Comparison of ENCODE assay signal across 8 cellular contexts in the genomic region with DNA sequence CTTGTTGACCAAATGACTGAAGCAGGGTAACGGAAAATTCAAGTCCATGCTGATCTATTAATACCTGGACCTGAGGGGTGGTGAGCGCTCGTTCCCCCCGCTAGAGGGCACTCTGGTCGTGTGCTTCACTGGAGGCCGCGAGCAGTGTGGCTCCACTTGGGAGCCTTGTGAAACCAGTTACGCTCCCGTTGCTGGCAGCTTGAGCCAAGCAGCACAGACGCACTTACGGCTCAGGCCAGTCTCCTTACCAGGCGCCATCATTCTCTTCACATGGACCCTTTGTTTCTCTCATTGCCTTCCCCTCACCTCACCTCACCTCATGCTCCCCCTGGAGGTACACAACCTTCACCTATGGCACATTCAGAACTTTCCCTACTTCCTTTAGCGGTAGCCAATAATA. TPM values are rescaled to one million over a fixed set of nuclear protein-coding genes. Genes with fewer than 3 reads are reported as not detected.
DNase-seq lines count a peak whose midpoint lies in the region; ATAC-seq and TF ChIP-seq lines count a peak whose summit lies in the region.

No MANE protein-coding gene starts in this region.

- no peaks in the 10 kb centered on the region for H3K9me3 Mint-ChIP-seq in activated T-cell treated with anti-CD3 and anti-CD28 coated beads, Interleukin-2, amount 50 U/mL, for 4 hours
- no peaks in the 10 kb centered on the region for H3K9me3 Mint-ChIP-seq in nephron

- peak; percentile 86 for ATAC-seq in GM21619 (IDR thresholded peaks at IDR 0.05; ENCODE audit: unreplicated experiment)
- ATAC-seq in activated T-cell treated with anti-CD3 and anti-CD28 coated beads, Interleukin-2, amount 50 U/mL, for 4 hours = peak; percentile 79 to 88
- peak; percentile 84 for ATAC-seq in stimulated activated naive CD8-positive, alpha-beta T cell treated with anti-CD3 and anti-CD28 coated beads, Interleukin-15, Interleukin-2, amounts not matched to agents 100 U/mL and 50 U/mL, for 24 hours

- no peaks in the 10 kb centered on the region for H3K36me3 Mint-ChIP-seq in activated T-cell treated with anti-CD3 and anti-CD28 coated beads, Interleukin-2, amount 50 U/mL, for 4 hours (ENCODE audit: insufficient read depth)
- H3K36me3 Mint-ChIP-seq in nephron (ENCODE audit: low read depth) = no peaks in the 10 kb centered on the region

- H3K27ac Mint-ChIP-seq in nephron = peak overlapping the region in 2 of 3 experiments; percentile 25 to 51

- DNase-seq in DMS 273 (lab: John Stamatoyannopoulos, UW; ENCODE audit: unreplicated experiment) (peak; percentile 95), Kasumi-1 (lab: John Stamatoyannopoulos, UW) (peak; percentile 78 to 83), fibroblast of gingiva (ENCODE audit: low read depth) (peak; percentile 91)
- DNase-seq in activated T-cell treated with anti-CD3 and anti-CD28 coated beads, Interleukin-2, amount 50 U/mL, for 4 hours = peak; percentile 47
- peak; percentile 68 for DNase-seq in stimulated activated naive CD8-positive, alpha-beta T cell treated with anti-CD3 and anti-CD28 coated beads, Interleukin-15, Interleukin-2, amounts not matched to agents 100 U/mL and 50 U/mL, for 24 hours

- no peaks in the 10 kb centered on the region for H3K4me1 Mint-ChIP-seq in activated T-cell treated with anti-CD3 and anti-CD28 coated beads, Interleukin-2, amount 50 U/mL, for 4 hours (ENCODE audit: low read depth)
- H3K4me1 Mint-ChIP-seq in nephron = peaks cover 30% of the 10 kb centered on the region

- peaks cover 35% of the 10 kb centered on the region for H3K27me3 Mint-ChIP-seq in activated T-cell treated with anti-CD3 and anti-CD28 coated beads, Interleukin-2, amount 50 U/mL, for 4 hours (ENCODE audit: low read depth)
- peaks cover 22% of the 10 kb centered on the region for H3K27me3 Mint-ChIP-seq in nephron (ENCODE audit: low read depth)

- TF ChIP-seq CTCF in nephron (IDR thresholded peaks at IDR 0.05; ENCODE audit: unreplicated experiment in 3 of 3) = peak; percentile 87 to 93 (median 88)

- H3K4me3 Mint-ChIP-seq in activated T-cell treated with anti-CD3 and anti-CD28 coated beads, Interleukin-2, amount 50 U/mL, for 4 hours = peak overlapping the region; percentile 7
- H3K4me3 Mint-ChIP-seq in nephron = peak overlapping the region in 1 of 3 experiments; percentile 1

TF ChIP-seq in PFSK-1, 5 proteins besides CTCF, POLR2A, EP300 and RAD21:
- TF ChIP-seq, protein P1, sequence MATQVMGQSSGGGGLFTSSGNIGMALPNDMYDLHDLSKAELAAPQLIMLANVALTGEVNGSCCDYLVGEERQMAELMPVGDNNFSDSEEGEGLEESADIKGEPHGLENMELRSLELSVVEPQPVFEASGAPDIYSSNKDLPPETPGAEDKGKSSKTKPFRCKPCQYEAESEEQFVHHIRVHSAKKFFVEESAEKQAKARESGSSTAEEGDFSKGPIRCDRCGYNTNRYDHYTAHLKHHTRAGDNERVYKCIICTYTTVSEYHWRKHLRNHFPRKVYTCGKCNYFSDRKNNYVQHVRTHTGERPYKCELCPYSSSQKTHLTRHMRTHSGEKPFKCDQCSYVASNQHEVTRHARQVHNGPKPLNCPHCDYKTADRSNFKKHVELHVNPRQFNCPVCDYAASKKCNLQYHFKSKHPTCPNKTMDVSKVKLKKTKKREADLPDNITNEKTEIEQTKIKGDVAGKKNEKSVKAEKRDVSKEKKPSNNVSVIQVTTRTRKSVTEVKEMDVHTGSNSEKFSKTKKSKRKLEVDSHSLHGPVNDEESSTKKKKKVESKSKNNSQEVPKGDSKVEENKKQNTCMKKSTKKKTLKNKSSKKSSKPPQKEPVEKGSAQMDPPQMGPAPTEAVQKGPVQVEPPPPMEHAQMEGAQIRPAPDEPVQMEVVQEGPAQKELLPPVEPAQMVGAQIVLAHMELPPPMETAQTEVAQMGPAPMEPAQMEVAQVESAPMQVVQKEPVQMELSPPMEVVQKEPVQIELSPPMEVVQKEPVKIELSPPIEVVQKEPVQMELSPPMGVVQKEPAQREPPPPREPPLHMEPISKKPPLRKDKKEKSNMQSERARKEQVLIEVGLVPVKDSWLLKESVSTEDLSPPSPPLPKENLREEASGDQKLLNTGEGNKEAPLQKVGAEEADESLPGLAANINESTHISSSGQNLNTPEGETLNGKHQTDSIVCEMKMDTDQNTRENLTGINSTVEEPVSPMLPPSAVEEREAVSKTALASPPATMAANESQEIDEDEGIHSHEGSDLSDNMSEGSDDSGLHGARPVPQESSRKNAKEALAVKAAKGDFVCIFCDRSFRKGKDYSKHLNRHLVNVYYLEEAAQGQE (IDR thresholded peaks at IDR 0.05; ENCODE audit: insufficient read depth in 1 of 2, low read depth in 2 of 2, low read length in 2 of 2) = no peak
- TF ChIP-seq POLR2AphosphoS5 (IDR thresholded peaks at IDR 0.05; ENCODE audit: low read depth, low read length) (no peak), FOXP2 (optimal IDR thresholded peaks at IDR 0.05; ENCODE audit: borderline replicate concordance, extremely low read depth, extremely low read length, insufficient read depth) (peak; percentile 49), SIN3A (IDR thresholded peaks at IDR 0.05; ENCODE audit: borderline replicate concordance, insufficient read depth, low read length) (no peak)

RNA-seq across cellular contexts. Expression of a gene that starts 49.7 kb away (rescaled TPM):
- polyA plus RNA-seq in PFSK-1 (2012; ENCODE audit: insufficient read length, low read depth) = 3.0 TPM
- under 1 TPM in 2 of 3 donors, not detected in 1; 0.16 to 0.30 TPM for total RNA-seq in activated T-cell treated with anti-CD3 and anti-CD28 coated beads, Interleukin-2, amount 50 U/mL, for 4 hours

Comparison
In these comparisons a context has a peak if more than half of its experiments do, and no peak if none do; other contexts are left out.
1. Peak in every context shown above with its lines: DNase-seq and ATAC-seq.